20 cellular contexts compared by ENCODE assay signal in the genomic region with DNA sequence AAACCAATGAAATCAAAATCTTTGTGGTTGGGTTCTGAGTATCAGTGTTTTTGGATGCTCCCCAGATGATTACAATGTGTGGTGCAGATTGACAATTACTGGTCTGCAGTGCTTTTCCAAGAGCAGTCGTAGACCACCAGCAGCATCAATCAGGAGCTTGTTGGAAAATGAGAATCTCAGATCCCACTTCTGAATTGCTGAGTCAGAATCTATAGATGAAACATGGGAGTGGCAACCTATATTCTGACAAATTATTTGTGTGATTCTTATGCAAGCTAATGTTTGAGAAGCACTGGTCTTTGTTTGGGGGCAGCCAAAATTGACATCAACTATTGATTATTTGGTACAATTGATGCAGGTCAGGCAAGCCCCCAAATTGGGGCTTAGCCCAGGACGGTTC.
DNase-seq lines count a peak whose midpoint lies in the region; ATAC-seq and TF ChIP-seq lines count a peak whose summit lies in the region.
"Had no signal": no experiment of that assay in that cellular context is flagged by ENCODE, and none has a peak within 500 bp of the region (broad histone marks: within the 10 kb centered on the region; RNA-seq: fewer than 3 reads in every experiment).

No MANE protein-coding gene starts in this region.

- no peak for TF ChIP-seq POLR2A in breast epithelium (IDR thresholded peaks at IDR 0.05)
- TF ChIP-seq POLR2A in IMR-90 (IDR thresholded peaks at IDR 0.05; ENCODE audit: low read depth, low read length) = no peak

- H3K27ac ChIP-seq in mammary epithelial cell (ENCODE audit: insufficient read depth, low read depth, low read length) (peak overlapping the region; percentile 91), breast epithelium (no peak overlapping the region), IMR-90 (ENCODE audit: insufficient read depth, low read length) (no peak overlapping the region), mesenchymal stem cell (ENCODE audit: low read length, poor library complexity, severe bottlenecking) (no peak overlapping the region)
- H3K27ac ChIP-seq: 22Rv1; BLaER1 treated with 17β-estradiol and CSF1 and Interleukin-3, amounts not matched to agents 10 nM and 100 nM had no signal

- H2AFZ ChIP-seq in mammary epithelial cell (ENCODE audit: low read depth, low read length) = no peak overlapping the region
- H2AFZ ChIP-seq in IMR-90 (replicated peaks; ENCODE audit: low read length, poor library complexity) = no peak overlapping the region
- no peak overlapping the region for H2AFZ ChIP-seq in mesenchymal stem cell (ENCODE audit: low read depth, low read length)

- WGBS in mammary epithelial cell (ENCODE audit: low coverage, missing lambda C conversion rate) = 100% methylated on average over 2 of the region's 2 CpGs
- WGBS in IMR-90 (ENCODE audit: extremely low coverage in 2 of 2, insufficient read length in 1 of 2), 2 experiments = no CpG with 5 or more reads among the region's 2 CpGs
- WGBS in mesenchymal stem cell = 75% methylated on average over 2 of the region's 2 CpGs

- no peak for TF ChIP-seq RAD21 in IMR-90 (IDR thresholded peaks at IDR 0.05; ENCODE audit: low read length)

- H4K5ac ChIP-seq in IMR-90 (ENCODE audit: low read depth, low read length) = no peak overlapping the region

- CTCF ChIA-PET in mammary epithelial cell (lab: Charles Lee; ENCODE audit: low non-redundant PET) (no interaction called here), IMR-90 (lab: Yijun Ruan, JAX) (no interaction called here), WTC11 (lab: Charles Lee) (no interaction called here)

- H3K4me3 Mint-ChIP-seq in WTC11 = no peak overlapping the region
- H3K4me3 Mint-ChIP-seq: CD14-positive monocyte; CD4-positive, alpha-beta T cell; CD8-positive, alpha-beta memory T cell; H9 had no signal

- BruUV-seq in mammary epithelial cell (replicated peaks; lab: Mats Ljungman, UMichigan) (no TSS peak), IMR-90 (replicated peaks; lab: Mats Ljungman, UMichigan) (no TSS peak)

- TF ChIP-seq CTCF in mammary epithelial cell (conservative IDR thresholded peaks at IDR 0.05 in 1 of 2, IDR thresholded peaks at IDR 0.05 in 1 of 2; ENCODE audit: extremely low read depth in 1 of 2, insufficient read depth in 1 of 2, low read depth in 1 of 2, low read length in 2 of 2) = no peak
- TF ChIP-seq CTCF in breast epithelium (IDR thresholded peaks at IDR 0.05) = no peak
- no peak for TF ChIP-seq CTCF in IMR-90 (conservative IDR thresholded peaks at IDR 0.05; ENCODE audit: low read depth, low read length)
- no peak for TF ChIP-seq CTCF in WTC11 (IDR thresholded peaks at IDR 0.05)

- no peak overlapping the region for H3K56ac ChIP-seq in IMR-90 (ENCODE audit: extremely low read depth, insufficient read depth, low read length)

- H2BK15ac ChIP-seq in IMR-90 (ENCODE audit: low read depth, low read length) = no peak overlapping the region
- H2BK15ac ChIP-seq in mesenchymal stem cell (ENCODE audit: low read depth, poor library complexity, severe bottlenecking) = no peak overlapping the region

- H3K4ac ChIP-seq in IMR-90 (ENCODE audit: low read depth, low read length) (no peak overlapping the region), mesenchymal stem cell (ENCODE audit: low read depth in 1 of 2, low read length in 2 of 2) (no peak overlapping the region)

- H3K27ac Mint-ChIP-seq in WTC11 = no peak overlapping the region
- H3K27ac Mint-ChIP-seq: CD14-positive monocyte; CD4-positive, alpha-beta T cell; CD8-positive, alpha-beta memory T cell; H9 had no signal

- H3K79me2 ChIP-seq in mammary epithelial cell (ENCODE audit: insufficient read depth, low read length) = no peaks in the 10 kb centered on the region

- H3K4me2 ChIP-seq in mammary epithelial cell (ENCODE audit: insufficient read depth, low read depth, low read length) (peak overlapping the region; percentile 37), IMR-90 (ENCODE audit: low read depth, low read length) (no peak overlapping the region), mesenchymal stem cell (ENCODE audit: low read length, poor library complexity, severe bottlenecking) (no peak overlapping the region)
- H3K4me2 ChIP-seq: BLaER1 treated with 17β-estradiol and CSF1 and Interleukin-3, amounts not matched to agents 10 nM and 100 nM had no signal

- H3K9me3 ChIP-seq in mammary epithelial cell (replicated peaks; ENCODE audit: insufficient read depth, low read length) (no peaks in the 10 kb centered on the region), breast epithelium (no peaks in the 10 kb centered on the region), IMR-90 (ENCODE audit: control insufficient read depth, insufficient read depth, low read length) (no peaks in the 10 kb centered on the region; the same call in 1 of the 2 replicates), mesenchymal stem cell (ENCODE audit: control insufficient read depth, low read length) (no peaks in the 10 kb centered on the region)
- H3K9me3 ChIP-seq: BE2C had no signal

- peaks cover 29% of the 10 kb centered on the region for H3K9me3 Mint-ChIP-seq in WTC11

- H3K36me3 ChIP-seq in mammary epithelial cell (ENCODE audit: insufficient read depth, low read length) = no peaks in the 10 kb centered on the region
- H3K36me3 ChIP-seq in breast epithelium = no peaks in the 10 kb centered on the region
- H3K36me3 ChIP-seq in IMR-90 (ENCODE audit: control insufficient read depth, insufficient read depth, low read length) = no peaks in the 10 kb centered on the region
- no peaks in the 10 kb centered on the region for H3K36me3 ChIP-seq in mesenchymal stem cell (ENCODE audit: control insufficient read depth in 1 of 2, insufficient read depth in 2 of 2, low read depth in 1 of 2, low read length in 2 of 2)
- H3K36me3 ChIP-seq: BE2C; BLaER1 treated with 17β-estradiol and CSF1 and Interleukin-3, amounts not matched to agents 10 nM and 100 nM had no signal

- H2BK5ac ChIP-seq in IMR-90 (ENCODE audit: low read depth, low read length, poor library complexity, severe bottlenecking) (no peak overlapping the region), mesenchymal stem cell (ENCODE audit: low read depth, low read length, poor library complexity, severe bottlenecking) (no peak overlapping the region)

- H4K91ac ChIP-seq in IMR-90 (ENCODE audit: insufficient read depth, low read depth, low read length) (no peak overlapping the region), mesenchymal stem cell (ENCODE audit: low read length) (no peak overlapping the region)

- POLR2A ChIA-PET in IMR-90 (lab: Charles Lee; ENCODE audit: unreplicated experiment) (no interaction called here), WTC11 (lab: Charles Lee) (no interaction called here)

- dilution Hi-C loops in mammary epithelial cell (cut with HindIII; ENCODE audit: low sequenced_read_pairs) = no loop called here
- dilution Hi-C loops in IMR-90 (cut with HindIII; ENCODE audit: low sequenced_read_pairs, unreplicated experiment) = no loop called here

- peaks cover 22% of the 10 kb centered on the region for H3K36me3 Mint-ChIP-seq in WTC11
- H3K36me3 Mint-ChIP-seq: CD14-positive monocyte; CD8-positive, alpha-beta memory T cell had no signal

- no peak overlapping the region for H3K23ac ChIP-seq in IMR-90 (ENCODE audit: low read depth, low read length)
- no peak overlapping the region for H3K23ac ChIP-seq in mesenchymal stem cell (ENCODE audit: low read length in 2 of 2)

- in situ Hi-C loops in mammary epithelial cell (cut with MboI; ENCODE audit: low sequenced_read_pairs in 2 of 2) (loop anchor here in 1 of 2 donors (25.0 kb wide), 1 partner anchor 160 kb away; no protein-coding TSS in a partner anchor), IMR-90 (cut with MboI; ENCODE audit: low sequenced_read_pairs) (no loop called here)

- ATAC-seq in IMR-90 (ENCODE audit: low read depth) (no peak), GM18873 (IDR thresholded peaks at IDR 0.05; ENCODE audit: low FRiP score, unreplicated experiment) (no peak), WTC11 (no peak)
- ATAC-seq: GM12878, HCT116 had no signal

- H3K27me3 Mint-ChIP-seq in WTC11 (ENCODE audit: low read depth) = no peaks in the 10 kb centered on the region
- H3K27me3 Mint-ChIP-seq: CD4-positive, alpha-beta T cell; CD8-positive, alpha-beta memory T cell had no signal

- intact Hi-C loops in mammary epithelial cell (cut with micrococcal nuclease) = no loop called here
- intact Hi-C loops in breast epithelium (cut with DNase I; ENCODE audit: low total_unique reads) = loop anchor here (2.0 kb wide), 1 partner anchor 15 kb away; no protein-coding TSS in a partner anchor
- intact Hi-C loops in IMR-90 (cut with micrococcal nuclease) = no loop called here

- no peak overlapping the region for H4K8ac ChIP-seq in IMR-90 (ENCODE audit: low read depth in 2 of 2, low read length in 2 of 2)
- H4K8ac ChIP-seq in mesenchymal stem cell (ENCODE audit: low read length) = no peak overlapping the region

- H2AK5ac ChIP-seq in IMR-90 (ENCODE audit: low read depth, low read length) (no peak overlapping the region), mesenchymal stem cell (ENCODE audit: low read length, severe bottlenecking) (peak overlapping the region; percentile 43)

- no peak overlapping the region for H2BK20ac ChIP-seq in IMR-90 (ENCODE audit: low read depth, low read length)

- H2AK9ac ChIP-seq in IMR-90 (replicated peaks; ENCODE audit: low read depth, low read length, poor library complexity) = no peak overlapping the region

- H3K27me3 ChIP-seq in mammary epithelial cell (ENCODE audit: insufficient read depth, low read length) (no peaks in the 10 kb centered on the region), breast epithelium (no peaks in the 10 kb centered on the region), IMR-90 (ENCODE audit: control insufficient read depth, insufficient read depth, low read length) (no peaks in the 10 kb centered on the region), mesenchymal stem cell (ENCODE audit: control insufficient read depth in 1 of 2, insufficient read depth in 1 of 2, low read length in 2 of 2) (peaks cover 0 to 8% of the 10 kb centered on the region in 2 experiments)
- H3K27me3 ChIP-seq: BE2C; BLaER1 treated with 17β-estradiol and CSF1 and Interleukin-3, amounts not matched to agents 10 nM and 100 nM had no signal

- H2BK120ac ChIP-seq in IMR-90 (ENCODE audit: low read depth, low read length) = no peak overlapping the region
- H2BK120ac ChIP-seq in mesenchymal stem cell (ENCODE audit: low read depth, low read length) = no peak overlapping the region

- H3K9ac ChIP-seq in mammary epithelial cell (ENCODE audit: insufficient read depth, low read length) = no peak overlapping the region
- no peak overlapping the region for H3K9ac ChIP-seq in IMR-90 (ENCODE audit: low read depth, low read length)
- no peak overlapping the region for H3K9ac ChIP-seq in mesenchymal stem cell (ENCODE audit: low read length)
- H3K9ac ChIP-seq: BLaER1 treated with 17β-estradiol and CSF1 and Interleukin-3, amounts not matched to agents 10 nM and 100 nM had no signal

- H3K79me1 ChIP-seq in IMR-90 (ENCODE audit: low read depth in 1 of 2, low read length in 2 of 2) (no peaks in the 10 kb centered on the region), mesenchymal stem cell (replicated peaks; ENCODE audit: low read length, poor library complexity, severe bottlenecking) (no peaks in the 10 kb centered on the region)

- H3K4me3 ChIP-seq in mammary epithelial cell (replicated peaks in 1 of 3; ENCODE audit: insufficient read depth in 1 of 3, low read depth in 2 of 3, low read length in 3 of 3) = no peak overlapping the region
- H3K4me3 ChIP-seq in breast epithelium = no peak overlapping the region
- H3K4me3 ChIP-seq in IMR-90 (ENCODE audit: insufficient read depth, low read depth, low read length) = no peak overlapping the region
- H3K4me3 ChIP-seq in mesenchymal stem cell (ENCODE audit: insufficient read depth in 1 of 2, low read depth in 1 of 2, low read length in 2 of 2) = no peak overlapping the region
- H3K4me3 ChIP-seq: BLaER1 treated with 17β-estradiol and CSF1 and Interleukin-3, amounts not matched to agents 10 nM and 100 nM; GM12878 had no signal

- H4K20me1 ChIP-seq in mammary epithelial cell (ENCODE audit: insufficient read depth, low read length) (no peaks in the 10 kb centered on the region), IMR-90 (ENCODE audit: insufficient read depth, low read length) (no peaks in the 10 kb centered on the region)
- H4K20me1 ChIP-seq: BLaER1 treated with 17β-estradiol and CSF1 and Interleukin-3, amounts not matched to agents 10 nM and 100 nM had no signal

- H3K9me1 ChIP-seq in IMR-90 (ENCODE audit: insufficient read depth, low read length) = 0 out of 2 replicates have a peak, but pooled peaks cover 4% of the 10 kb centered on the region

- H3K14ac ChIP-seq in IMR-90 (replicated peaks; ENCODE audit: low read depth, low read length) (no peak overlapping the region), mesenchymal stem cell (ENCODE audit: low read length in 2 of 2) (no peak overlapping the region)

- H3K18ac ChIP-seq in IMR-90 (ENCODE audit: low read depth, low read length) = no peak overlapping the region; the same call in 1 of the 2 replicates
- H3K18ac ChIP-seq in mesenchymal stem cell (ENCODE audit: low read depth in 1 of 2, low read length in 2 of 2) = no peak overlapping the region

- DNase-seq in mammary epithelial cell (no peak), breast epithelium (ENCODE audit: low spot score in 2 of 2) (no peak), IMR-90 (no peak), mesenchymal stem cell (no peak), WTC11 (ENCODE audit: low spot score) (no peak)
- DNase-seq: ACHN; AML-193; BE2C; CD4-positive, alpha-beta T cell; CD8-positive, alpha-beta memory T cell; DMS 273 treated with DMSO at 0.1 percent for 48 hours; DMS79; GDM1 had no signal

- H2BK12ac ChIP-seq in mesenchymal stem cell (ENCODE audit: low read length in 2 of 2) = no peak overlapping the region

- H3K4me1 ChIP-seq in mammary epithelial cell (ENCODE audit: insufficient read depth, low read length) (peaks cover 40% of the 10 kb centered on the region), breast epithelium (no peaks in the 10 kb centered on the region), IMR-90 (ENCODE audit: control insufficient read depth, insufficient read depth, low read length) (peaks cover 15% of the 10 kb centered on the region), mesenchymal stem cell (ENCODE audit: control insufficient read depth, insufficient read depth, low read depth, low read length) (peaks cover 11% of the 10 kb centered on the region)
- H3K4me1 ChIP-seq: BE2C; BLaER1 treated with 17β-estradiol and CSF1 and Interleukin-3, amounts not matched to agents 10 nM and 100 nM had no signal

- H3K4me1 Mint-ChIP-seq in WTC11 = peaks cover 43% of the 10 kb centered on the region
- H3K4me1 Mint-ChIP-seq: CD14-positive monocyte; CD8-positive, alpha-beta memory T cell had no signal
